ENCODE assay signal across 11 cellular contexts in genomic region chr6:29968130-29968529, GRCh38. TPM values are rescaled to one million over a fixed set of nuclear protein-coding genes. Genes with fewer than 3 reads are reported as not detected.
DNase-seq lines count a peak whose midpoint lies in the region; ATAC-seq, FAIRE-seq and TF ChIP-seq lines count a peak whose summit lies in the region.
"Had no signal": no experiment of that assay in that cellular context is flagged by ENCODE, and none has a peak within 500 bp of the region (broad histone marks: within the 10 kb centered on the region; RNA-seq: fewer than 3 reads in every experiment).

No MANE protein-coding gene starts in this region.

- H3K27me3 ChIP-seq in left ventricle myocardium inferior (ENCODE audit: low read depth) (no peaks in the 10 kb centered on the region), RWPE2 (ENCODE audit: insufficient read depth, poor library complexity, severe bottlenecking) (no peaks in the 10 kb centered on the region), foreskin keratinocyte (peaks cover 5% of the 10 kb centered on the region)

- ATAC-seq in Right ventricle myocardium inferior (no peak), RWPE2 (ENCODE audit: low read depth) (peak; percentile 65), foreskin keratinocyte (peak; percentile 68), GM18907 (IDR thresholded peaks at IDR 0.05; ENCODE audit: unreplicated experiment) (no peak)
- ATAC-seq: activated naive CD8-positive, alpha-beta T cell treated with anti-CD3 and anti-CD28 coated beads, Interleukin-2, amount 50 U/mL, for 24 hours had no signal

- H3K27ac ChIP-seq in left ventricle myocardium inferior (replicated peaks) (peak overlapping the region; percentile 93), RWPE2 (ENCODE audit: poor library complexity, severe bottlenecking) (peak overlapping the region; percentile 94), foreskin keratinocyte (no peak overlapping the region)

- H3K9me3 ChIP-seq in left ventricle myocardium inferior (replicated peaks) (no peaks in the 10 kb centered on the region), RWPE2 (ENCODE audit: severe bottlenecking) (no peaks in the 10 kb centered on the region)

- no peak overlapping the region for H3K4me3 ChIP-seq in left ventricle myocardium inferior
- H3K4me3 ChIP-seq in RWPE2 (ENCODE audit: severe bottlenecking) = no peak overlapping the region

- DNase-seq in left ventricle myocardium inferior = no peak
- DNase-seq in Right ventricle myocardium inferior (ENCODE audit: missing footprints) = no peak
- DNase-seq in RWPE2 (ENCODE audit: low spot score) = no peak
- peak in 1 of 2 donors; percentile 81 for DNase-seq in foreskin keratinocyte
- peak; percentile 52 for DNase-seq in urothelium cell line (ENCODE audit: low spot score)
- DNase-seq in COLO829 (ENCODE audit: low spot score) = no peak
- DNase-seq in mesenteric fat pad (ENCODE audit: low spot score) = no peak
- DNase-seq: activated CD4-positive, CD25-positive, alpha-beta regulatory T cell; activated naive CD8-positive, alpha-beta T cell treated with anti-CD3 and anti-CD28 coated beads, Interleukin-2, amount 50 U/mL, for 24 hours; GDM1 had no signal

- intact Hi-C loops in left ventricle myocardium inferior (cut with micrococcal nuclease) = no loop called here
- intact Hi-C loops in Right ventricle myocardium inferior (cut with DNase I) = no loop called here

- TF ChIP-seq CTCF in left ventricle myocardium inferior (IDR thresholded peaks at IDR 0.05; ENCODE audit: borderline replicate concordance) = no peak
- peak; percentile 29 for TF ChIP-seq CTCF in RWPE2 (IDR thresholded peaks at IDR 0.05; ENCODE audit: poor library complexity, severe bottlenecking)
- no peak for TF ChIP-seq CTCF in foreskin keratinocyte (conservative IDR thresholded peaks at IDR 0.05)

- H3K4me1 ChIP-seq in left ventricle myocardium inferior = peaks cover 50% of the 10 kb centered on the region
- peaks cover 48% of the 10 kb centered on the region for H3K4me1 ChIP-seq in RWPE2 (ENCODE audit: insufficient read depth, poor library complexity, severe bottlenecking)
- peaks cover 33% of the 10 kb centered on the region for H3K4me1 ChIP-seq in foreskin keratinocyte

- no peak for FAIRE-seq in urothelium cell line (lab: Jason Lieb, UNC)

- H3K36me3 ChIP-seq in left ventricle myocardium inferior (no peaks in the 10 kb centered on the region), RWPE2 (ENCODE audit: low read depth) (no peaks in the 10 kb centered on the region)

RNA-seq across cellular contexts. Expression of gene HLA-A, which starts 25.8 kb away (rescaled TPM):
- total RNA-seq in left ventricle myocardium inferior (252 TPM), Right ventricle myocardium inferior (249 TPM), foreskin keratinocyte (230 and 262 TPM in 2 replicates), mesenteric fat pad (526 TPM)
- polyA plus RNA-seq in foreskin keratinocyte = 273 and 304 TPM in 2 replicates

Comparison
In these comparisons a context has a peak if more than half of its experiments do, and no peak if none do; other contexts are left out.
1. ATAC-seq: peak in RWPE2 (single experiment) and foreskin keratinocyte (single experiment); none in Right ventricle myocardium inferior (single experiment) and GM18907 (single experiment).